ENCODE assay signal across 23 cellular contexts in genomic region chr6:71335544-71335943, GRCh38.
"Had no signal": no experiment of that assay in that cellular context is flagged by ENCODE, and none has a peak within 500 bp of the region (broad histone marks: within the 10 kb centered on the region; RNA-seq: fewer than 3 reads in every experiment).

No MANE protein-coding gene starts in this region.

- H3K4me1 ChIP-seq: ascending aorta, body of pancreas, Peyer's patch had no signal

- H3K9me3 ChIP-seq: ascending aorta, body of pancreas, Peyer's patch, SJSA1 had no signal

- H3K27ac Mint-ChIP-seq: activated CD8-positive, alpha-beta T cell treated with anti-CD3 and anti-CD28 coated beads, Interleukin-2, amount 10 ng/mL, durations not matched to agents 7 days and 5 days; activated naive CD4-positive, alpha-beta T cell treated with anti-CD3 and anti-CD28 coated beads, Interleukin-2, amount 50 U/mL, for 72 hours; activated naive CD8-positive, alpha-beta T cell treated with anti-CD3 and anti-CD28 coated beads, Interleukin-2, amount 50 U/mL, for 24 hours; T-helper 1 cell treated with Interleukin-12 subunit alpha and Interleukin-12 subunit beta and Interleukin-4 antibody, amounts not matched to agents 30 μg/mL and 1 μg/mL, for 36 hours had no signal

- ATAC-seq: activated CD8-positive, alpha-beta T cell treated with anti-CD3 and anti-CD28 coated beads, Interleukin-2, amount 10 ng/mL, durations not matched to agents 7 days and 5 days; body of pancreas had no signal

- H3K4me3 Mint-ChIP-seq: activated CD8-positive, alpha-beta T cell treated with anti-CD3 and anti-CD28 coated beads, Interleukin-2, amount 10 ng/mL, durations not matched to agents 7 days and 5 days; activated naive CD8-positive, alpha-beta T cell treated with anti-CD3 and anti-CD28 coated beads, Interleukin-2, amount 50 U/mL, for 24 hours; activated T-cell treated with anti-CD3 and anti-CD28 coated beads, Interleukin-2, amount 50 U/mL, for 4 hours; T-helper 1 cell treated with Interleukin-12 subunit alpha and Interleukin-12 subunit beta and Interleukin-4 antibody, amounts not matched to agents 30 μg/mL and 1 μg/mL, for 36 hours had no signal

- H3K27me3 ChIP-seq: ascending aorta, body of pancreas, Peyer's patch, SJSA1 had no signal

- H3K9me3 Mint-ChIP-seq: activated naive CD4-positive, alpha-beta T cell treated with anti-CD3 and anti-CD28 coated beads, Interleukin-2, amount 50 U/mL, for 72 hours; activated naive CD8-positive, alpha-beta T cell treated with anti-CD3 and anti-CD28 coated beads, Interleukin-2, amount 50 U/mL, for 24 hours; activated T-cell treated with anti-CD3 and anti-CD28 coated beads, Interleukin-2, amount 50 U/mL, for 4 hours; T-helper 1 cell treated with Interleukin-12 subunit alpha and Interleukin-12 subunit beta and Interleukin-4 antibody, amounts not matched to agents 30 μg/mL and 1 μg/mL, for 36 hours had no signal

- H3K27me3 Mint-ChIP-seq: activated naive CD8-positive, alpha-beta T cell treated with anti-CD3 and anti-CD28 coated beads, Interleukin-2, amount 50 U/mL, for 24 hours had no signal

- H3K27ac ChIP-seq: ascending aorta, body of pancreas, Peyer's patch, RWPE1, SJSA1 had no signal

- DNase-seq: activated CD4-positive, alpha-beta T cell treated with anti-CD3 and anti-CD28 coated beads for 48 hours; activated CD4-positive, alpha-beta T cell treated with anti-CD3 and anti-CD28 coated beads, Interleukin-2, amount 50 U/mL, for 4 hours; activated CD4-positive, CD25-positive, alpha-beta regulatory T cell treated with anti-CD3 and anti-CD28 coated beads, Interleukin-2, amount 50 U/mL, for 72 hours; activated CD8-positive, alpha-beta T cell treated with anti-CD3 and anti-CD28 coated beads, Interleukin-2, amount 10 ng/mL, durations not matched to agents 7 days and 5 days; activated effector memory CD4-positive, alpha-beta T cell treated with anti-CD3 and anti-CD28 coated beads, Interleukin-2, amount 50 U/mL, for 16 hours; activated naive CD4-positive, alpha-beta T cell treated with Interleukin-2 at 50 U/mL for 16 hours; activated naive CD8-positive, alpha-beta T cell treated with anti-CD3 and anti-CD28 coated beads, Interleukin-2, amount 50 U/mL, for 24 hours; activated T-cell treated with anti-CD3 and anti-CD28 coated beads, Interleukin-2, amount 50 U/mL, for 4 hours; amniotic stem cell; body of pancreas; MM.1S; NCI-H1105; NCI-H1436; NCI-H1694 treated with DMSO at 0.1 percent for 48 hours; NCI-H2029 treated with DMSO at 0.1 percent for 48 hours; NCI-H510A treated with DMSO at 0.1 percent for 48 hours; Peyer's patch; Right ventricle myocardium superior had no signal

- H3K36me3 Mint-ChIP-seq: activated naive CD4-positive, alpha-beta T cell treated with anti-CD3 and anti-CD28 coated beads, Interleukin-2, amount 50 U/mL, for 72 hours had no signal
